In genomic region chr2:24204505-24204904, GRCh38 we compare ENCODE assay signal across 19 cellular contexts. TPM values are rescaled to one million over a fixed set of nuclear protein-coding genes. Genes with fewer than 3 reads are reported as not detected.
DNase-seq lines count a peak whose midpoint lies in the region; ATAC-seq and TF ChIP-seq lines count a peak whose summit lies in the region.
"Had no signal": no experiment of that assay in that cellular context is flagged by ENCODE, and none has a peak within 500 bp of the region (broad histone marks: within the 10 kb centered on the region; RNA-seq: fewer than 3 reads in every experiment).

No MANE protein-coding gene starts in this region.

- H3K36me3 Mint-ChIP-seq in T-helper 17 cell (ENCODE audit: low read depth) = peaks cover 32% of the 10 kb centered on the region

- no peak overlapping the region for H2AFZ ChIP-seq in neuronal stem cell (ENCODE audit: low read length)

- no peak overlapping the region for H2BK120ac ChIP-seq in neuronal stem cell (ENCODE audit: low read depth, low read length)

- ATAC-seq in T-helper 17 cell = no peak
- ATAC-seq: CD8-positive, alpha-beta T cell; GM12878 had no signal

- no peak overlapping the region for H3K14ac ChIP-seq in neuronal stem cell (ENCODE audit: low read length)

- no peak overlapping the region for H3K4me3 Mint-ChIP-seq in T-helper 17 cell
- H3K4me3 Mint-ChIP-seq: B cell; CD4-positive, alpha-beta T cell; CD8-positive, alpha-beta T cell had no signal

- H2BK15ac ChIP-seq in neuronal stem cell (ENCODE audit: low read length) = peak overlapping the region; percentile 69

- WGBS in neuronal stem cell (ENCODE audit: extremely low coverage in 2 of 2, insufficient read length in 2 of 2, insufficient replicate concordance in 1 of 2), 2 donors = no CpG with 5 or more reads among the region's 12 CpGs

- H3K4me1 Mint-ChIP-seq in T-helper 17 cell = peaks cover 12% of the 10 kb centered on the region
- H3K4me1 Mint-ChIP-seq: B cell had no signal

- no peak overlapping the region for H3K9ac ChIP-seq in neuronal stem cell (ENCODE audit: low read depth, low read length, poor library complexity)
- H3K9ac ChIP-seq: BLaER1 treated with 17β-estradiol and CSF1 and Interleukin-3, amounts not matched to agents 10 nM and 100 nM had no signal

- no peaks in the 10 kb centered on the region for H3K27me3 Mint-ChIP-seq in T-helper 17 cell
- H3K27me3 Mint-ChIP-seq: B cell; CD4-positive, alpha-beta T cell had no signal

- H3K9me3 ChIP-seq in neuronal stem cell (replicated peaks in 1 of 2; ENCODE audit: control insufficient read depth in 2 of 2, insufficient read depth in 1 of 2, low read depth in 1 of 2, low read length in 2 of 2) = no peaks in the 10 kb centered on the region
- H3K9me3 ChIP-seq in T-helper 17 cell (ENCODE audit: control insufficient read depth, low read length, poor library complexity, severe bottlenecking) = no peaks in the 10 kb centered on the region
- H3K9me3 ChIP-seq: BLaER1 treated with 17β-estradiol and CSF1 and Interleukin-3, amounts not matched to agents 10 nM and 100 nM; Caco-2 had no signal

- no peak overlapping the region for H3K27ac Mint-ChIP-seq in T-helper 17 cell
- H3K27ac Mint-ChIP-seq: CD4-positive, alpha-beta T cell; CD8-positive, alpha-beta T cell had no signal

- H3K79me1 ChIP-seq in neuronal stem cell (ENCODE audit: low read depth, low read length) = no peaks in the 10 kb centered on the region

- H3K27ac ChIP-seq in neuronal stem cell (replicated peaks; ENCODE audit: low read length) = no peak overlapping the region
- H3K27ac ChIP-seq: BLaER1 treated with 17β-estradiol and CSF1 and Interleukin-3, amounts not matched to agents 10 nM and 100 nM; C4-2B had no signal

- H3K4me1 ChIP-seq in neuronal stem cell (ENCODE audit: control insufficient read depth in 2 of 2, insufficient read depth in 1 of 2, low read depth in 1 of 2, low read length in 2 of 2) = peaks cover 0 to 2% of the 10 kb centered on the region in 2 donors
- H3K4me1 ChIP-seq: Caco-2 had no signal

- H3K4ac ChIP-seq in neuronal stem cell (ENCODE audit: low read length) = no peak overlapping the region

- DNase-seq in AG20443 (ENCODE audit: low spot score) (peak; percentile 1), H7 (peak; percentile 6), neuronal stem cell (ENCODE audit: low spot score) (no peak), GF-D8 (lab: John Stamatoyannopoulos, UW) (no peak), foreskin fibroblast (no peak), T-helper 17 cell (no peak)
- DNase-seq: 8988T; ACHN; AML-193; Caco-2; Calu3; CD4-positive, alpha-beta T cell; CD8-positive, alpha-beta T cell; DMS79 treated with DMSO at 0.1 percent for 48 hours had no signal

- no peak overlapping the region for H3K4me2 ChIP-seq in neuronal stem cell (ENCODE audit: insufficient read depth, low read length, poor library complexity, severe bottlenecking)
- H3K4me2 ChIP-seq: BLaER1 treated with 17β-estradiol and CSF1 and Interleukin-3, amounts not matched to agents 10 nM and 100 nM had no signal

- H4K91ac ChIP-seq in neuronal stem cell (ENCODE audit: low read depth, low read length, poor library complexity) = no peak overlapping the region

- H3K18ac ChIP-seq in neuronal stem cell (ENCODE audit: low read length) = peak overlapping the region; percentile 7

- H3K4me3 ChIP-seq in H7 (ENCODE audit: insufficient read depth, low read depth, low read length) (no peak overlapping the region), neuronal stem cell (ENCODE audit: low read length in 2 of 2) (no peak overlapping the region), foreskin fibroblast (ENCODE audit: low read depth in 1 of 2, low read length in 2 of 2) (no peak overlapping the region)
- H3K4me3 ChIP-seq: BLaER1 treated with 17β-estradiol and CSF1 and Interleukin-3, amounts not matched to agents 10 nM and 100 nM; GM12878 had no signal

- H2BK5ac ChIP-seq in neuronal stem cell (ENCODE audit: low read length) = no peak overlapping the region

- no peak overlapping the region for H4K8ac ChIP-seq in neuronal stem cell (ENCODE audit: low read depth, low read length)

- H3K36me3 ChIP-seq in H7 (replicated peaks; ENCODE audit: control insufficient read depth, insufficient read depth, low read length) = no peaks in the 10 kb centered on the region; the same call in 1 of the 2 replicates
- peaks cover 0 to 4% of the 10 kb centered on the region in 2 donors for H3K36me3 ChIP-seq in neuronal stem cell (replicated peaks in 1 of 2; ENCODE audit: control insufficient read depth in 2 of 2, insufficient read depth in 2 of 2, low read length in 2 of 2)

- no peak overlapping the region for H2AK5ac ChIP-seq in neuronal stem cell (ENCODE audit: low read depth, low read length)

- no peak overlapping the region for H3K23ac ChIP-seq in neuronal stem cell (ENCODE audit: low read depth, low read length, poor library complexity)

- no peak overlapping the region for H2BK12ac ChIP-seq in neuronal stem cell (ENCODE audit: low read length)

- no peaks in the 10 kb centered on the region for H3K27me3 ChIP-seq in H7 (ENCODE audit: control insufficient read depth, insufficient read depth, low read length)
- no peaks in the 10 kb centered on the region for H3K27me3 ChIP-seq in neuronal stem cell (ENCODE audit: control insufficient read depth in 3 of 3, insufficient read depth in 3 of 3, low read depth in 1 of 3, low read length in 3 of 3)
- H3K27me3 ChIP-seq: BLaER1 treated with 17β-estradiol and CSF1 and Interleukin-3, amounts not matched to agents 10 nM and 100 nM had no signal

- TF ChIP-seq CTCF in foreskin fibroblast (IDR thresholded peaks at IDR 0.05; ENCODE audit: low read depth, low read length) = no peak

RNA-seq across cellular contexts. Expression of gene FAM228A, which starts 29.7 kb away (rescaled TPM):
- total RNA-seq in H7 (2014; rRNA removed; shearing (Covaris generic)) = 0.14 and 0.18 TPM in 2 replicates
- 1.0 TPM for polyA plus RNA-seq in neuronal stem cell (2013, experiment 1 of 2)
- polyA plus RNA-seq in neuronal stem cell (2013, experiment 2 of 2) = 0.61 TPM
- under 1 TPM; 0.17 to 0.52 TPM for total RNA-seq in T-helper 17 cell
- total RNA-seq: A673; B cell; Caco-2; Calu3; CD8-positive, alpha-beta T cell; GM12878 had no signal

Comparison
In these comparisons a context has a peak if more than half of its experiments do, and no peak if none do; other contexts are left out.
1. DNase-seq: peak in AG20443 (single experiment) and H7 (single experiment); none in neuronal stem cell (single experiment), GF-D8 (single experiment), foreskin fibroblast (0 of 2) and T-helper 17 cell (0 of 3).